In genomic region chr12:123251403-123252076, GRCh38 we compare ENCODE assay signal across 10 cellular contexts. TPM values are rescaled to one million over a fixed set of nuclear protein-coding genes. Genes with fewer than 3 reads are reported as not detected.
DNase-seq lines count a peak whose midpoint lies in the region; ATAC-seq and TF ChIP-seq lines count a peak whose summit lies in the region.
"Had no signal": no experiment of that assay in that cellular context is flagged by ENCODE, and none has a peak within 500 bp of the region (broad histone marks: within the 10 kb centered on the region; RNA-seq: fewer than 3 reads in every experiment).

No MANE protein-coding gene starts in this region.

- peaks cover 53% of the 10 kb centered on the region for H3K4me1 Mint-ChIP-seq in activated CD8-positive, alpha-beta T cell treated with anti-CD3 and anti-CD28 coated beads for 36 hours (ENCODE audit: low read depth)
- peaks cover 47% of the 10 kb centered on the region for H3K4me1 Mint-ChIP-seq in stimulated activated effector memory CD8-positive, alpha-beta T cell treated with anti-CD3 and anti-CD28 coated beads, Interleukin-12 subunit alpha, Interleukin-12 subunit beta, amount 100 ng/mL, for 72 hours

- no peak overlapping the region for H3K4me3 ChIP-seq in iPS-15b (ENCODE audit: low read depth, low read length)
- H3K4me3 ChIP-seq: MG63 had no signal

- intact Hi-C loops in activated CD8-positive, alpha-beta T cell treated with anti-CD3 and anti-CD28 coated beads for 36 hours (cut with micrococcal nuclease) = no loop called here

- peak overlapping the region; percentile 47 for H3K9ac ChIP-seq in iPS-15b (ENCODE audit: low read depth, low read length)

- peak; percentile 54 for DNase-seq in NCI-H82 treated with DMSO at 0.1 percent for 48 hours (lab: John Stamatoyannopoulos, UW; ENCODE audit: unreplicated experiment)
- no peak for DNase-seq in NCI-H82 (lab: John Stamatoyannopoulos, UW)
- DNase-seq in activated CD8-positive, alpha-beta T cell treated with anti-CD3 and anti-CD28 coated beads for 36 hours = no peak
- no peak for DNase-seq in stimulated activated effector memory CD8-positive, alpha-beta T cell treated with anti-CD3 and anti-CD28 coated beads, Interleukin-12 subunit alpha, Interleukin-12 subunit beta, amount 100 ng/mL, for 72 hours (ENCODE audit: low spot score in 2 of 2)
- no peak for DNase-seq in HCEC 1CT
- no peak for DNase-seq in ureter (ENCODE audit: low spot score)
- no peak for DNase-seq in stimulated activated CD4-positive, alpha-beta T cell treated with anti-CD3 and anti-CD28 coated beads, Interleukin-2, amount 100 ng/mL, for 48 hours
- DNase-seq: MG63 had no signal

- H3K9me3 ChIP-seq in iPS-15b (ENCODE audit: control insufficient read depth, insufficient read depth, low read length) = no peaks in the 10 kb centered on the region

- ATAC-seq in activated CD8-positive, alpha-beta T cell treated with anti-CD3 and anti-CD28 coated beads for 36 hours = no peak
- no peak for ATAC-seq in stimulated activated effector memory CD8-positive, alpha-beta T cell treated with anti-CD3 and anti-CD28 coated beads, Interleukin-12 subunit alpha, Interleukin-12 subunit beta, amount 100 ng/mL, for 72 hours

- H3K4me1 ChIP-seq in iPS-15b (ENCODE audit: control insufficient read depth, insufficient read depth, low read length) = no peaks in the 10 kb centered on the region

- no peaks in the 10 kb centered on the region for H3K27me3 ChIP-seq in iPS-15b (ENCODE audit: control insufficient read depth, insufficient read depth, low read length)
- H3K27me3 ChIP-seq: MG63 had no signal

- CTCF ChIA-PET in activated CD8-positive, alpha-beta T cell treated with anti-CD3 and anti-CD28 coated beads for 36 hours (lab: Charles Lee) = interaction anchor here (0.9 to 6.0 kb wide), 2 partner anchors 13 to 18 kb away, joined by 3 to 40 read pairs; no protein-coding TSS in a partner anchor

- POLR2A ChIA-PET in activated CD8-positive, alpha-beta T cell treated with anti-CD3 and anti-CD28 coated beads for 36 hours (lab: Charles Lee) = interaction anchor here (0.9 to 1.0 kb wide), 3 partner anchors 13 to 19 kb away, joined by 3 to 6 read pairs (median 4); partner anchors contain the start of genes MPHOSPH9 and MTRFR

- TF ChIP-seq CTCF in activated CD8-positive, alpha-beta T cell treated with anti-CD3 and anti-CD28 coated beads for 36 hours (IDR thresholded peaks at IDR 0.05) = no peak

- H3K36me3 ChIP-seq in iPS-15b (ENCODE audit: control insufficient read depth, insufficient read depth, low read length) = peaks cover 15% of the 10 kb centered on the region

- H3K27me3 Mint-ChIP-seq in activated CD8-positive, alpha-beta T cell treated with anti-CD3 and anti-CD28 coated beads for 36 hours = no peaks in the 10 kb centered on the region
- H3K27me3 Mint-ChIP-seq: activated naive CD4-positive, alpha-beta T cell treated with anti-CD3 and anti-CD28 coated beads, Interleukin-2, amount 10 ng/mL, durations not matched to agents 7 days and 5 days had no signal

- H3K27ac Mint-ChIP-seq in activated CD8-positive, alpha-beta T cell treated with anti-CD3 and anti-CD28 coated beads for 36 hours = peak overlapping the region; percentile 56
- peak overlapping the region; percentile 74 for H3K27ac Mint-ChIP-seq in stimulated activated effector memory CD8-positive, alpha-beta T cell treated with anti-CD3 and anti-CD28 coated beads, Interleukin-12 subunit alpha, Interleukin-12 subunit beta, amount 100 ng/mL, for 72 hours

- peaks cover 6% of the 10 kb centered on the region for H3K9me3 Mint-ChIP-seq in activated CD8-positive, alpha-beta T cell treated with anti-CD3 and anti-CD28 coated beads for 36 hours
- H3K9me3 Mint-ChIP-seq in stimulated activated effector memory CD8-positive, alpha-beta T cell treated with anti-CD3 and anti-CD28 coated beads, Interleukin-12 subunit alpha, Interleukin-12 subunit beta, amount 100 ng/mL, for 72 hours = no peaks in the 10 kb centered on the region

- peaks cover 59% of the 10 kb centered on the region for H3K36me3 Mint-ChIP-seq in activated CD8-positive, alpha-beta T cell treated with anti-CD3 and anti-CD28 coated beads for 36 hours (ENCODE audit: low read depth)
- peaks cover 57% of the 10 kb centered on the region for H3K36me3 Mint-ChIP-seq in stimulated activated effector memory CD8-positive, alpha-beta T cell treated with anti-CD3 and anti-CD28 coated beads, Interleukin-12 subunit alpha, Interleukin-12 subunit beta, amount 100 ng/mL, for 72 hours

- no peak overlapping the region for H3K4me3 Mint-ChIP-seq in activated CD8-positive, alpha-beta T cell treated with anti-CD3 and anti-CD28 coated beads for 36 hours
- H3K4me3 Mint-ChIP-seq in stimulated activated effector memory CD8-positive, alpha-beta T cell treated with anti-CD3 and anti-CD28 coated beads, Interleukin-12 subunit alpha, Interleukin-12 subunit beta, amount 100 ng/mL, for 72 hours = no peak overlapping the region
- H3K4me3 Mint-ChIP-seq: activated naive CD4-positive, alpha-beta T cell treated with anti-CD3 and anti-CD28 coated beads, Interleukin-2, amount 10 ng/mL, durations not matched to agents 7 days and 5 days had no signal

RNA-seq across cellular contexts. Expression of gene MTRFR, which starts 18.3 kb away (rescaled TPM):
- 10 to 100 TPM; 28.1 to 31.0 TPM for total RNA-seq in activated CD8-positive, alpha-beta T cell treated with anti-CD3 and anti-CD28 coated beads for 36 hours
- total RNA-seq in ureter = 14.6 TPM

RNA-seq across cellular contexts. Expression of gene MPHOSPH9, which starts 18.6 kb away (rescaled TPM):
- total RNA-seq in activated CD8-positive, alpha-beta T cell treated with anti-CD3 and anti-CD28 coated beads for 36 hours = 100 to 1,000 TPM in 1 of 2 experiments, 10 to 100 TPM in 1; 96.9 to 101 TPM
- 30.4 TPM for total RNA-seq in ureter

RNA-seq across cellular contexts. Expression of gene CDK2AP1, which starts 20.1 kb away (rescaled TPM):
- total RNA-seq in activated CD8-positive, alpha-beta T cell treated with anti-CD3 and anti-CD28 coated beads for 36 hours = 100 to 1,000 TPM; 108 to 111 TPM
- total RNA-seq in ureter = 144 TPM
